ENCODE assay signal across 8 cellular contexts in genomic region chr9:105694848-105695581, GRCh38. TPM values are rescaled to one million over a fixed set of nuclear protein-coding genes. Genes with fewer than 3 reads are reported as not detected.
DNase-seq lines count a peak whose midpoint lies in the region; ATAC-seq lines count a peak whose summit lies in the region.

No MANE protein-coding gene starts in this region.

- DNase-seq in DMS79 treated with DMSO at 0.1 percent for 48 hours (lab: John Stamatoyannopoulos, UW), result peak; percentile 25
- DNase-seq in DMS79 (lab: John Stamatoyannopoulos, UW), result no peak
- DNase-seq in NCI-H2029 treated with DMSO at 0.1 percent for 48 hours (lab: John Stamatoyannopoulos, UW), result peak; percentile 42
- DNase-seq in cerebellum (ENCODE audit: low spot score), result peak; percentile 57
- DNase-seq in left colon, result peak; percentile 65 to 79
- DNase-seq in stimulated activated CD4-positive, alpha-beta T cell treated with anti-CD3 and anti-CD28 coated beads, Interleukin-2, amount 100 ng/mL, for 24 hours, result peak; percentile 55 to 57

- ATAC-seq in HG02798 (IDR thresholded peaks at IDR 0.05; ENCODE audit: poor library complexity, unreplicated experiment) (peak; percentile 68), left colon (peak; percentile 72)
- peak; percentile 72 to 76 for ATAC-seq in activated CD4-positive, CD25-positive, alpha-beta regulatory T cell treated with anti-CD3 and anti-CD28 coated beads, Interleukin-2, amount 50 U/mL, for 24 hours

- intact Hi-C loops in left colon (cut with DNase I, micrococcal nuclease), result no loop called here

RNA-seq across cellular contexts. Expression of gene TMEM38B, which starts 0.7 kb away (rescaled TPM):
- total RNA-seq in cerebellum, result 19.3 TPM
- total RNA-seq in left colon, result 10 to 100 TPM; 21.7 to 25.7 TPM

RNA-seq across cellular contexts. Expression of gene TAL2, which starts 32.8 kb away (rescaled TPM):
- total RNA-seq in cerebellum (2.4 TPM), left colon (not detected)
